28 cellular contexts compared by ENCODE assay signal in genomic region chrX:126141014-126141413, GRCh38. TPM values are rescaled to one million over a fixed set of nuclear protein-coding genes. Genes with fewer than 3 reads are reported as not detected.
DNase-seq lines count a peak whose midpoint lies in the region; ATAC-seq, FAIRE-seq and TF ChIP-seq lines count a peak whose summit lies in the region.
"Had no signal": no experiment of that assay in that cellular context is flagged by ENCODE, and none has a peak within 500 bp of the region (broad histone marks: within the 10 kb centered on the region; RNA-seq: fewer than 3 reads in every experiment).

No MANE protein-coding gene starts in this region.

- H3K36me3 ChIP-seq in OCI-LY3 (replicated peaks; ENCODE audit: low read depth, low read length) (no peaks in the 10 kb centered on the region), astrocyte (ENCODE audit: insufficient read depth, low read length) (no peaks in the 10 kb centered on the region), neural progenitor cell (no peaks in the 10 kb centered on the region)
- H3K36me3 ChIP-seq: BLaER1 treated with 17β-estradiol and CSF1 and Interleukin-3, amounts not matched to agents 10 nM and 100 nM; Peyer's patch had no signal

- H3K79me2 ChIP-seq in H9 (ENCODE audit: insufficient read depth, low read length) (no peaks in the 10 kb centered on the region), OCI-LY3 (ENCODE audit: low read length) (no peaks in the 10 kb centered on the region), astrocyte (ENCODE audit: insufficient read depth, low read length) (no peaks in the 10 kb centered on the region), neural progenitor cell (ENCODE audit: low read depth) (no peaks in the 10 kb centered on the region)

- H2BK120ac ChIP-seq in H9 (ENCODE audit: low read depth, low read length, poor library complexity, severe bottlenecking): no peak overlapping the region

- H2AK5ac ChIP-seq in H9 (ENCODE audit: insufficient read length, low read length): no peak overlapping the region

- H3K9me3 ChIP-seq in H9 (ENCODE audit: control insufficient read depth, low read depth, low read length) (no peaks in the 10 kb centered on the region), OCI-LY3 (ENCODE audit: insufficient read depth, low read length) (no peaks in the 10 kb centered on the region), astrocyte (ENCODE audit: insufficient read depth, low read depth, low read length) (no peaks in the 10 kb centered on the region), neural progenitor cell (ENCODE audit: low read depth) (peaks cover 12% of the 10 kb centered on the region)
- H3K9me3 ChIP-seq: A549, Peyer's patch had no signal

- H3K4me1 Mint-ChIP-seq in H9: no peaks in the 10 kb centered on the region; a peak in 1 of 4 replicates
- H3K4me1 Mint-ChIP-seq in astrocyte (ENCODE audit: low read depth, unreplicated experiment): no peaks in the 10 kb centered on the region
- H3K4me1 Mint-ChIP-seq in neural progenitor cell: no peaks in the 10 kb centered on the region
- H3K4me1 Mint-ChIP-seq in activated T-cell treated with anti-CD3 and anti-CD28 coated beads, Interleukin-2, amount 50 U/mL, for 24 hours (ENCODE audit: low read depth): no peaks in the 10 kb centered on the region
- no peaks in the 10 kb centered on the region for H3K4me1 Mint-ChIP-seq in activated CD8-positive, alpha-beta T cell treated with anti-CD3 and anti-CD28 coated beads for 36 hours (ENCODE audit: low read depth)
- H3K4me1 Mint-ChIP-seq in activated CD4-positive, alpha-beta T cell treated with anti-CD3 and anti-CD28 coated beads, Interleukin-2, amount 10 ng/mL, durations not matched to agents 7 days and 5 days: no peaks in the 10 kb centered on the region
- H3K4me1 Mint-ChIP-seq: CD4-positive, alpha-beta memory T cell had no signal

- H4K20me1 ChIP-seq in H9 (ENCODE audit: control insufficient read depth, insufficient read depth, insufficient read length): no peaks in the 10 kb centered on the region
- no peaks in the 10 kb centered on the region for H4K20me1 ChIP-seq in OCI-LY3 (ENCODE audit: insufficient read depth, low read length)
- no peaks in the 10 kb centered on the region for H4K20me1 ChIP-seq in astrocyte (ENCODE audit: insufficient read depth, low read length)
- H4K20me1 ChIP-seq in neural progenitor cell (ENCODE audit: low read depth): no peaks in the 10 kb centered on the region

- intact Hi-C loops in activated CD8-positive, alpha-beta T cell treated with anti-CD3 and anti-CD28 coated beads for 36 hours (cut with micrococcal nuclease): no loop called here

- H3K23ac ChIP-seq in H9 (ENCODE audit: insufficient read length, low read depth, low read length): no peak overlapping the region

- H3T11ph ChIP-seq in H9 (ENCODE audit: low read length): no peak overlapping the region

- no peak overlapping the region for H2BK5ac ChIP-seq in H9 (ENCODE audit: insufficient read length, low read length)

- H2BK20ac ChIP-seq in H9 (ENCODE audit: low read depth, low read length, poor library complexity, severe bottlenecking): no peak overlapping the region

- WGBS in H9 (ENCODE audit: extremely low coverage, insufficient read length, low lambda C conversion rate): no CpG with 5 or more reads among the region's 2 CpGs

- H3K27me3 Mint-ChIP-seq in H9 (ENCODE audit: low read depth): no peaks in the 10 kb centered on the region
- no peaks in the 10 kb centered on the region for H3K27me3 Mint-ChIP-seq in astrocyte (ENCODE audit: low read depth, unreplicated experiment)
- no peaks in the 10 kb centered on the region for H3K27me3 Mint-ChIP-seq in neural progenitor cell (ENCODE audit: insufficient read depth, low read depth)
- H3K27me3 Mint-ChIP-seq in activated T-cell treated with anti-CD3 and anti-CD28 coated beads, Interleukin-2, amount 50 U/mL, for 24 hours: peaks cover 22% of the 10 kb centered on the region
- no peaks in the 10 kb centered on the region for H3K27me3 Mint-ChIP-seq in activated CD8-positive, alpha-beta T cell treated with anti-CD3 and anti-CD28 coated beads for 36 hours
- H3K27me3 Mint-ChIP-seq in activated CD4-positive, alpha-beta T cell treated with anti-CD3 and anti-CD28 coated beads, Interleukin-2, amount 10 ng/mL, durations not matched to agents 7 days and 5 days: no peaks in the 10 kb centered on the region
- H3K27me3 Mint-ChIP-seq: CD4-positive, alpha-beta memory T cell had no signal

- no peak overlapping the region for H2AFZ ChIP-seq in H9 (ENCODE audit: low read length)
- H2AFZ ChIP-seq in OCI-LY3 (ENCODE audit: low read depth, low read length): peak overlapping the region; percentile 34; the same call in 1 of the 2 replicates
- no peak overlapping the region for H2AFZ ChIP-seq in astrocyte (ENCODE audit: low read depth, low read length)
- H2AFZ ChIP-seq in neural progenitor cell (replicated peaks): no peak overlapping the region

- peaks cover 0 to 3% (median 0%) of the 10 kb centered on the region in 3 experiments; a peak in 2 of 7 replicates for H3K36me3 Mint-ChIP-seq in H9 (ENCODE audit: insufficient read depth in 1 of 3, low read depth in 3 of 3)
- H3K36me3 Mint-ChIP-seq in astrocyte (ENCODE audit: low read depth, unreplicated experiment): no peaks in the 10 kb centered on the region
- H3K36me3 Mint-ChIP-seq in neural progenitor cell: no peaks in the 10 kb centered on the region
- H3K36me3 Mint-ChIP-seq in activated T-cell treated with anti-CD3 and anti-CD28 coated beads, Interleukin-2, amount 50 U/mL, for 24 hours (ENCODE audit: low read depth): no peaks in the 10 kb centered on the region
- H3K36me3 Mint-ChIP-seq in activated CD8-positive, alpha-beta T cell treated with anti-CD3 and anti-CD28 coated beads for 36 hours (ENCODE audit: low read depth): no peaks in the 10 kb centered on the region
- no peaks in the 10 kb centered on the region for H3K36me3 Mint-ChIP-seq in activated CD4-positive, alpha-beta T cell treated with anti-CD3 and anti-CD28 coated beads, Interleukin-2, amount 10 ng/mL, durations not matched to agents 7 days and 5 days (ENCODE audit: low read depth)
- H3K36me3 Mint-ChIP-seq: CD4-positive, alpha-beta memory T cell had no signal

- POLR2A ChIA-PET in activated CD8-positive, alpha-beta T cell treated with anti-CD3 and anti-CD28 coated beads for 36 hours (lab: Charles Lee): no interaction called here
- POLR2A ChIA-PET in activated CD4-positive, alpha-beta T cell treated with anti-CD3 and anti-CD28 coated beads, Interleukin-2, amount 10 ng/mL, durations not matched to agents 7 days and 5 days (lab: Charles Lee): no interaction called here

- H3K9me3 Mint-ChIP-seq in H9 (peaks cover 15 to 71% of the 10 kb centered on the region in 2 experiments), astrocyte (ENCODE audit: unreplicated experiment) (no peaks in the 10 kb centered on the region), neural progenitor cell (peaks cover 7% of the 10 kb centered on the region)
- no peaks in the 10 kb centered on the region for H3K9me3 Mint-ChIP-seq in activated T-cell treated with anti-CD3 and anti-CD28 coated beads, Interleukin-2, amount 50 U/mL, for 24 hours
- no peaks in the 10 kb centered on the region for H3K9me3 Mint-ChIP-seq in activated CD8-positive, alpha-beta T cell treated with anti-CD3 and anti-CD28 coated beads for 36 hours
- no peaks in the 10 kb centered on the region for H3K9me3 Mint-ChIP-seq in activated CD4-positive, alpha-beta T cell treated with anti-CD3 and anti-CD28 coated beads, Interleukin-2, amount 10 ng/mL, durations not matched to agents 7 days and 5 days

- ATAC-seq in activated CD8-positive, alpha-beta T cell treated with anti-CD3 and anti-CD28 coated beads for 36 hours: no peak
- ATAC-seq: A549, HCT116, SK-N-SH treated with all-trans-retinoic acid at 6 μM for 48 hours had no signal

- no peak overlapping the region for H2BK12ac ChIP-seq in H9 (ENCODE audit: insufficient read length, low read depth, low read length)

- H3F3A ChIP-seq in neural progenitor cell (ENCODE audit: low read depth): no peaks in the 10 kb centered on the region

- no peak overlapping the region for H3K4me3 Mint-ChIP-seq in H9
- no peak overlapping the region for H3K4me3 Mint-ChIP-seq in astrocyte (ENCODE audit: unreplicated experiment)
- no peak overlapping the region for H3K4me3 Mint-ChIP-seq in neural progenitor cell
- H3K4me3 Mint-ChIP-seq in activated T-cell treated with anti-CD3 and anti-CD28 coated beads, Interleukin-2, amount 50 U/mL, for 24 hours: no peak overlapping the region
- H3K4me3 Mint-ChIP-seq in activated CD8-positive, alpha-beta T cell treated with anti-CD3 and anti-CD28 coated beads for 36 hours: no peak overlapping the region
- no peak overlapping the region for H3K4me3 Mint-ChIP-seq in activated CD4-positive, alpha-beta T cell treated with anti-CD3 and anti-CD28 coated beads, Interleukin-2, amount 10 ng/mL, durations not matched to agents 7 days and 5 days
- H3K4me3 Mint-ChIP-seq: CD4-positive, alpha-beta memory T cell had no signal

- no peak overlapping the region for H3K18ac ChIP-seq in H9 (ENCODE audit: insufficient read length, low read depth, low read length)

- H3K4me3 ChIP-seq in OCI-LY3 (ENCODE audit: low read length): no peak overlapping the region
- H3K4me3 ChIP-seq in astrocyte (ENCODE audit: insufficient read depth, low read depth, low read length): no peak overlapping the region
- no peak overlapping the region for H3K4me3 ChIP-seq in neural progenitor cell
- H3K4me3 ChIP-seq: A549; BLaER1 treated with 17β-estradiol and CSF1 and Interleukin-3, amounts not matched to agents 10 nM and 100 nM; Peyer's patch had no signal

- H3K79me1 ChIP-seq in H9 (ENCODE audit: insufficient read depth, low read depth, low read length, poor library complexity, severe bottlenecking): no peaks in the 10 kb centered on the region

- DNase-seq in H9 (no peak), astrocyte (ENCODE audit: low read depth) (no peak), neural progenitor cell (ENCODE audit: low spot score) (no peak)
- no peak for DNase-seq in activated T-cell treated with anti-CD3 and anti-CD28 coated beads, Interleukin-2, amount 50 U/mL, for 24 hours
- DNase-seq in activated CD8-positive, alpha-beta T cell treated with anti-CD3 and anti-CD28 coated beads for 36 hours: no peak
- no peak for DNase-seq in activated CD4-positive, alpha-beta T cell treated with anti-CD3 and anti-CD28 coated beads, Interleukin-2, amount 10 ng/mL, durations not matched to agents 7 days and 5 days
- DNase-seq: AML-193; CD4-positive, alpha-beta memory T cell; COR-L47; DMS53; GOT3; NCI-H1105 treated with DMSO at 0.1 percent for 48 hours; NCI-H146; NCI-H1930; NCI-H446; NCI-H524 treated with DMSO at 0.1 percent for 48 hours; Peyer's patch had no signal

- H2BK15ac ChIP-seq in H9 (ENCODE audit: low read depth, low read length): no peak overlapping the region

- no peak overlapping the region for H3K4ac ChIP-seq in H9 (ENCODE audit: low read depth, low read length)

- FAIRE-seq in astrocyte (lab: Jason Lieb, UNC): peak; percentile 17
- FAIRE-seq: GM18507 had no signal

- no peak overlapping the region for H3K27ac ChIP-seq in H9 (ENCODE audit: insufficient read length, low read depth, low read length)
- no peak overlapping the region for H3K27ac ChIP-seq in OCI-LY3 (ENCODE audit: low read length)
- no peak overlapping the region for H3K27ac ChIP-seq in astrocyte (ENCODE audit: low read depth, low read length)
- no peak overlapping the region for H3K27ac ChIP-seq in neural progenitor cell
- H3K27ac ChIP-seq: A549; BLaER1 treated with 17β-estradiol and CSF1 and Interleukin-3, amounts not matched to agents 10 nM and 100 nM; HL-60; Peyer's patch had no signal

- no peak overlapping the region for H3K14ac ChIP-seq in H9 (ENCODE audit: insufficient read depth, low read length)

- no peak overlapping the region for H3K27ac Mint-ChIP-seq in H9
- no peak overlapping the region for H3K27ac Mint-ChIP-seq in astrocyte (ENCODE audit: unreplicated experiment)
- no peak overlapping the region for H3K27ac Mint-ChIP-seq in neural progenitor cell
- H3K27ac Mint-ChIP-seq in activated T-cell treated with anti-CD3 and anti-CD28 coated beads, Interleukin-2, amount 50 U/mL, for 24 hours: no peak overlapping the region
- no peak overlapping the region for H3K27ac Mint-ChIP-seq in activated CD8-positive, alpha-beta T cell treated with anti-CD3 and anti-CD28 coated beads for 36 hours
- H3K27ac Mint-ChIP-seq in activated CD4-positive, alpha-beta T cell treated with anti-CD3 and anti-CD28 coated beads, Interleukin-2, amount 10 ng/mL, durations not matched to agents 7 days and 5 days: no peak overlapping the region
- H3K27ac Mint-ChIP-seq: CD4-positive, alpha-beta memory T cell had no signal

- TF ChIP-seq CTCF in H9 (conservative IDR thresholded peaks at IDR 0.05) (peak; percentile 56; the same call in 2 of the 3 replicates), OCI-LY3 (IDR thresholded peaks at IDR 0.05; ENCODE audit: low read depth, low read length) (peak; percentile 38), astrocyte (IDR thresholded peaks at IDR 0.05; ENCODE audit: insufficient read depth, low read depth, low read length) (no peak), neural progenitor cell (IDR thresholded peaks at IDR 0.05) (peak; percentile 8)
- TF ChIP-seq CTCF in activated CD8-positive, alpha-beta T cell treated with anti-CD3 and anti-CD28 coated beads for 36 hours (IDR thresholded peaks at IDR 0.05): no peak

- H4K8ac ChIP-seq in H9 (replicated peaks; ENCODE audit: insufficient read length, low read depth, low read length): no peak overlapping the region

- H3K4me1 ChIP-seq in H9 (ENCODE audit: insufficient read depth, low read length) (no peaks in the 10 kb centered on the region), OCI-LY3 (ENCODE audit: low read length) (peaks cover 8% of the 10 kb centered on the region; the same call in 1 of the 2 replicates), astrocyte (ENCODE audit: insufficient read depth, low read length) (no peaks in the 10 kb centered on the region), neural progenitor cell (no peaks in the 10 kb centered on the region)
- H3K4me1 ChIP-seq: A549; BLaER1 treated with 17β-estradiol and CSF1 and Interleukin-3, amounts not matched to agents 10 nM and 100 nM; Peyer's patch had no signal

- H3K9ac ChIP-seq in H9 (ENCODE audit: extremely low read depth, insufficient read length, low read length): no peak overlapping the region
- H3K9ac ChIP-seq in OCI-LY3 (ENCODE audit: low read length): no peak overlapping the region
- no peak overlapping the region for H3K9ac ChIP-seq in astrocyte (ENCODE audit: low read length)
- H3K9ac ChIP-seq in neural progenitor cell: no peak overlapping the region
- H3K9ac ChIP-seq: BLaER1 treated with 17β-estradiol and CSF1 and Interleukin-3, amounts not matched to agents 10 nM and 100 nM had no signal

- H3K4me2 ChIP-seq in H9 (ENCODE audit: insufficient read depth, insufficient read length, low read length) (no peak overlapping the region), OCI-LY3 (ENCODE audit: low read length) (no peak overlapping the region), astrocyte (ENCODE audit: low read length) (no peak overlapping the region), neural progenitor cell (no peak overlapping the region)
- H3K4me2 ChIP-seq: A549; BLaER1 treated with 17β-estradiol and CSF1 and Interleukin-3, amounts not matched to agents 10 nM and 100 nM had no signal

- H3K27me3 ChIP-seq in H9 (ENCODE audit: insufficient read depth, low read length): no peaks in the 10 kb centered on the region
- H3K27me3 ChIP-seq in OCI-LY3 (ENCODE audit: low read depth, low read length): no peaks in the 10 kb centered on the region
- H3K27me3 ChIP-seq in astrocyte (ENCODE audit: insufficient read depth, low read length): no peaks in the 10 kb centered on the region
- H3K27me3 ChIP-seq in neural progenitor cell: no peaks in the 10 kb centered on the region
- H3K27me3 ChIP-seq: Peyer's patch had no signal

- H4K5ac ChIP-seq in H9 (ENCODE audit: insufficient read length, low read depth, low read length): no peak overlapping the region

- no peak overlapping the region for H4K91ac ChIP-seq in H9 (ENCODE audit: insufficient read length, low read depth, low read length)

- CTCF ChIA-PET in activated CD8-positive, alpha-beta T cell treated with anti-CD3 and anti-CD28 coated beads for 36 hours (lab: Charles Lee): no interaction called here
- CTCF ChIA-PET in activated CD4-positive, alpha-beta T cell treated with anti-CD3 and anti-CD28 coated beads, Interleukin-2, amount 10 ng/mL, durations not matched to agents 7 days and 5 days (lab: Charles Lee): interaction anchor here (0.6 kb wide), 1 partner anchor 1811 kb away, joined by 3 read pairs; no protein-coding TSS in a partner anchor

- H3K23me2 ChIP-seq in H9 (ENCODE audit: insufficient read length, low read depth, low read length, poor library complexity, severe bottlenecking): no peaks in the 10 kb centered on the region

- H3K56ac ChIP-seq in H9 (ENCODE audit: insufficient read length, low read depth, low read length): no peak overlapping the region

RNA-seq across cellular contexts. Expression of gene DCAF12L2, which starts 25.1 kb away (rescaled TPM):
- total RNA-seq in H9 (2021) (1.1 and 1.2 TPM in 2 replicates), astrocyte (0.38 and 0.59 TPM in 2 replicates), neural progenitor cell (ENCODE audit: low replicate concordance) (1.6 and 2.4 TPM in 2 replicates)
- total RNA-seq in activated CD8-positive, alpha-beta T cell treated with anti-CD3 and anti-CD28 coated beads for 36 hours: not detected
- total RNA-seq in activated CD4-positive, alpha-beta T cell treated with anti-CD3 and anti-CD28 coated beads, Interleukin-2, amount 10 ng/mL, durations not matched to agents 7 days and 5 days: not detected
- total RNA-seq: CD4-positive, alpha-beta memory T cell; Daoy; G401; M059J; OCI-LY7; Peyer's patch had no signal

Comparison
In these comparisons a context has a peak if more than half of its experiments do, and no peak if none do; other contexts are left out.
1. CTCF ChIP-seq: peak in H9 (single experiment), OCI-LY3 (single experiment) and neural progenitor cell (single experiment); none in astrocyte (single experiment) and activated CD8-positive, alpha-beta T cell treated with anti-CD3 and anti-CD28 coated beads for 36 hours (single experiment).